In genomic region chr12:13100610-13100881, GRCh38 we compare ENCODE assay signal across 9 cellular contexts. TPM values are rescaled to one million over a fixed set of nuclear protein-coding genes. Genes with fewer than 3 reads are reported as not detected.
A peak's percentile ranks its signal among the peaks of the same experiment; 100 is the strongest.
DNase-seq lines count a peak whose midpoint lies in the region; ATAC-seq, FAIRE-seq and TF ChIP-seq lines count a peak whose summit lies in the region.
"Had no signal": no experiment of that assay in that cellular context is flagged by ENCODE, and none has a peak within 500 bp of the region (broad histone marks: within the 10 kb centered on the region; RNA-seq: fewer than 3 reads in every experiment).

No MANE protein-coding gene starts in this region.

- H3K27ac ChIP-seq in heart right ventricle (peak overlapping the region; percentile 86 to 98 (median 96)), K562 (ENCODE audit: extremely low read depth, low read depth, low read length) (no peak overlapping the region), mesodermal cell (ENCODE audit: low read depth, low read length, severe bottlenecking) (peak overlapping the region; percentile 100), uterus (peak overlapping the region; percentile 89 to 99)

- intact Hi-C loops in heart right ventricle (cut with DNase I) = loop anchor here in 5 of 10 donors (2.0 to 5.0 kb wide), 7 partner anchors 46 to 106 kb away; partner anchors contain the start of genes HEBP1 (in 2 of the 5) and EMP1 (in 1 of the 5)
- intact Hi-C loops in Right ventricle myocardium superior (cut with DNase I) = loop anchor here (2.0 to 5.0 kb wide), 2 partner anchors 52 to 96 kb away; partner anchors contain the start of gene EMP1
- intact Hi-C loops in K562 (cut with micrococcal nuclease) = no loop called here
- intact Hi-C loops in uterus (cut with DNase I; ENCODE audit: low total_unique reads) = no loop called here

- no peaks in the 10 kb centered on the region; the same call in 1 of the 2 replicates for H4K20me1 ChIP-seq in K562 (replicated peaks; ENCODE audit: control insufficient read depth, insufficient read depth, low read length)

- FAIRE-seq in K562 (lab: Jason Lieb, UNC) = no peak

- in situ Hi-C loops in K562 (cut with MboI) = no loop called here

- peaks cover 10 to 69% (median 50%) of the 10 kb centered on the region in 9 donors for H3K4me1 ChIP-seq in heart right ventricle
- H3K4me1 ChIP-seq in K562 (replicated peaks in 1 of 2; ENCODE audit: control insufficient read depth in 2 of 2, insufficient read depth in 2 of 2, low read length in 2 of 2) = peaks cover 0 to 10% of the 10 kb centered on the region in 2 experiments; a peak in 3 of 5 replicates
- peaks cover 58% of the 10 kb centered on the region for H3K4me1 ChIP-seq in mesodermal cell (ENCODE audit: control insufficient read depth, insufficient read depth, low read length, poor library complexity, severe bottlenecking)
- peaks cover 0 to 7% of the 10 kb centered on the region in 2 donors for H3K4me1 ChIP-seq in uterus

- H3K9ac ChIP-seq in K562 (ENCODE audit: insufficient read depth in 1 of 2, low read depth in 2 of 2, low read length in 2 of 2) = no peak overlapping the region

- DNase-seq in heart right ventricle (no peak), Right ventricle myocardium superior (no peak), K562 (ENCODE audit: extremely low read depth in 1 of 4, low spot score in 3 of 4) (no peak), uterus (no peak), NCI-H748 (lab: John Stamatoyannopoulos, UW; ENCODE audit: unreplicated experiment) (no peak)

- no peaks in the 10 kb centered on the region for H3K79me2 ChIP-seq in K562 (ENCODE audit: control insufficient read depth, insufficient read depth, low read length)

- TF ChIP-seq POLR2A in K562 (conservative IDR thresholded peaks at IDR 0.05) (no peak), uterus (IDR thresholded peaks at IDR 0.05) (no peak)

- BruUV-seq in K562 (replicated peaks; lab: Mats Ljungman, UMichigan) = no TSS peak

- 16 to 18% methylated on average over 6 of the region's 6 CpGs for whole genome bisulfite sequencing in heart right ventricle, 2 donors
- WGBS in K562 (ENCODE audit: insufficient coverage, low coverage, missing lambda C conversion rate) = 41% methylated on average over 3 of the region's 6 CpGs
- WGBS in mesodermal cell (ENCODE audit: insufficient coverage in 2 of 2), 2 experiments = 27 to 31% methylated on average over 6 of the region's 6 CpGs

- POLR2A ChIA-PET in K562 (lab: Yijun Ruan, JAX) = no interaction called here

- peak overlapping the region; percentile 59; the same call in 1 of the 2 replicates for H2AFZ ChIP-seq in K562 (ENCODE audit: low read depth, low read length)

- ATAC-seq in heart right ventricle (peak in 1 of 8 donors; percentile 3), Right ventricle myocardium superior (ENCODE audit: poor library complexity) (no peak), K562 (no peak), GM21515 (IDR thresholded peaks at IDR 0.05; ENCODE audit: unreplicated experiment) (no peak), HG02885 (IDR thresholded peaks at IDR 0.05; ENCODE audit: poor library complexity, unreplicated experiment) (no peak)

- TF ChIP-seq RAD21 in K562 (CRISPR knock-in tag; conservative IDR thresholded peaks at IDR 0.05 in 1 of 2, IDR thresholded peaks at IDR 0.05 in 1 of 2) = no peak

- H3K9me1 ChIP-seq in K562 (ENCODE audit: control insufficient read depth, insufficient read depth, low read length) = no peaks in the 10 kb centered on the region

- H3K9me3 ChIP-seq in heart right ventricle (no peaks in the 10 kb centered on the region), K562 (replicated peaks; ENCODE audit: control insufficient read depth, insufficient read depth, low read depth, low read length) (no peaks in the 10 kb centered on the region), mesodermal cell (ENCODE audit: control insufficient read depth, low read length) (no peaks in the 10 kb centered on the region), uterus (no peaks in the 10 kb centered on the region)

- no peaks in the 10 kb centered on the region for H3K27me3 ChIP-seq in heart right ventricle
- peaks cover 5 to 30% of the 10 kb centered on the region in 2 experiments; a peak in 4 of 5 replicates for H3K27me3 ChIP-seq in K562 (ENCODE audit: control insufficient read depth in 2 of 2, insufficient read depth in 2 of 2, low read length in 2 of 2)
- no peaks in the 10 kb centered on the region for H3K27me3 ChIP-seq in uterus

- TF ChIP-seq CTCF in heart right ventricle (IDR thresholded peaks at IDR 0.05) (no peak), K562 (IDR thresholded peaks at IDR 0.05 in 2 of 3, conservative IDR thresholded peaks at IDR 0.05 in 1 of 3; ENCODE audit: insufficient read depth in 2 of 3, low read depth in 1 of 3, low read length in 3 of 3) (no peak), uterus (IDR thresholded peaks at IDR 0.05) (no peak)

- peak overlapping the region; percentile 32; the same call in 1 of the 2 replicates for H3K4me2 ChIP-seq in K562 (ENCODE audit: insufficient read depth, low read length)

- H3K36me3 ChIP-seq in heart right ventricle (no peaks in the 10 kb centered on the region), K562 (ENCODE audit: control insufficient read depth, insufficient read depth, low read length) (no peaks in the 10 kb centered on the region), mesodermal cell (ENCODE audit: control insufficient read depth, insufficient read depth, low read length) (no peaks in the 10 kb centered on the region), uterus (no peaks in the 10 kb centered on the region)

- peak overlapping the region in 9 of 10 donors; percentile 35 to 67 (median 61) for H3K4me3 ChIP-seq in heart right ventricle
- H3K4me3 ChIP-seq in K562 = no peak overlapping the region
- peak overlapping the region; percentile 18 for H3K4me3 ChIP-seq in mesodermal cell (ENCODE audit: extremely low read depth, insufficient read depth, low read length, poor library complexity, severe bottlenecking)
- H3K4me3 ChIP-seq in uterus = peak overlapping the region; percentile 38 to 44

- CTCF ChIA-PET in K562 (lab: Yijun Ruan, JAX; ENCODE audit: low intra/inter-chr PET ratio) = no interaction called here

- no peak for TF ChIP-seq EP300 in K562 (IDR thresholded peaks at IDR 0.05; ENCODE audit: low read length)

TF ChIP-seq in K562, 482 proteins besides CTCF, POLR2A, EP300 and RAD21 (continues in another document):
- TF ChIP-seq RBM15 (IDR thresholded peaks at IDR 0.05; ENCODE audit: insufficient read depth, low read length) = no peak
- TF ChIP-seq HSF4 (CRISPR knock-in tag; IDR thresholded peaks at IDR 0.05; ENCODE audit: borderline replicate concordance) = no peak
- no peak for TF ChIP-seq TCF3 (CRISPR knock-in tag; IDR thresholded peaks at IDR 0.05)
- no peak for TF ChIP-seq ZBED1 (IDR thresholded peaks at IDR 0.05)
- TF ChIP-seq FOXP1 (CRISPR knock-in tag; IDR thresholded peaks at IDR 0.05) = no peak

RNA-seq across cellular contexts. Expression of gene GSG1, which starts 2.9 kb away (rescaled TPM):
- total RNA-seq in heart right ventricle (not detected), Right ventricle myocardium superior (not detected), K562 (2014; rRNA removed) (not detected in 2 replicates), K562 (2014; rRNA removed; fragmentation: Illumina TruSeq; extraction: Trizol) (not detected in 2 replicates), K562 (2015; rRNA removed; fragmentation: Illumina TruSeq; extraction: Trizol) (not detected in 2 replicates), K562 (2021) (not detected in 2 replicates), uterus (not detected)
- polyA plus RNA-seq in heart right ventricle (not detected), K562 (2011; rRNA removed) (not detected in 2 replicates), K562 (2014; fragmentation: Illumina TruSeq; extraction: Trizol) (not detected in 2 replicates), K562 (2014; fragmentation: Nextera tagmentation; extraction: Ambion mirVana) (not detected), K562 (2014; rRNA removed) (not detected in 2 replicates)
- not detected in 2 replicates for total RNA-seq in K562 (2011; cell fraction: chromatin; rRNA removed; ENCODE audit: low replicate concordance)
- not detected in 2 replicates for total RNA-seq in K562 (2011; cell fraction: nucleolus; rRNA removed)
- not detected in 2 replicates for total RNA-seq in K562 (2011; cell fraction: nucleoplasm; rRNA removed)
- polyA plus RNA-seq in K562 (2011; cell fraction: cytosol; rRNA removed) = not detected in 2 replicates
- not detected in 2 replicates for polyA plus RNA-seq in K562 (2011; cell fraction: nucleus; rRNA removed)
- polyA plus RNA-seq in K562 (2012) = not detected in 2 replicates
- not detected in 2 replicates for polyA minus RNA-seq in K562 (2011; rRNA and poly(A)+ RNA removed)
- not detected in 2 replicates for polyA minus RNA-seq in K562 (2011; cell fraction: cytosol; rRNA and poly(A)+ RNA removed)
- polyA minus RNA-seq in K562 (2011; cell fraction: nucleus; rRNA and poly(A)+ RNA removed) = not detected in 2 replicates
- polyA plus RNA-seq in mesodermal cell (2013, experiment 1 of 2) = 0.44 TPM
- 0.35 TPM for polyA plus RNA-seq in mesodermal cell (2013, experiment 2 of 2)
- total RNA-seq: sciatic nerve had no signal

RNA-seq across cellular contexts. Expression of gene FAM234B, which starts 56.4 kb away (rescaled TPM):
- total RNA-seq in heart right ventricle = 1 to 10 TPM; 1.4 to 3.6 (median 2.5) TPM
- polyA plus RNA-seq in heart right ventricle = 1 to 10 TPM in 1 of 2 donors, under 1 TPM in 1; 0.59 to 1.1 TPM
- total RNA-seq in Right ventricle myocardium superior = 1.8 TPM
- 7.7 and 8.2 TPM in 2 replicates for total RNA-seq in K562 (2011; cell fraction: chromatin; rRNA removed; ENCODE audit: low replicate concordance)
- total RNA-seq in K562 (2011; cell fraction: nucleolus; rRNA removed) = 9.3 and 10.3 TPM in 2 replicates
- 9.8 and 13.1 TPM in 2 replicates for total RNA-seq in K562 (2011; cell fraction: nucleoplasm; rRNA removed)
- total RNA-seq in K562 (2014; rRNA removed) = 1.3 and 2.4 TPM in 2 replicates
- total RNA-seq in K562 (2014; rRNA removed; fragmentation: Illumina TruSeq; extraction: Trizol) = 2.2 and 2.6 TPM in 2 replicates
- total RNA-seq in K562 (2015; rRNA removed; fragmentation: Illumina TruSeq; extraction: Trizol) = 1.6 and 2.0 TPM in 2 replicates
- 2.2 and 2.3 TPM in 2 replicates for total RNA-seq in K562 (2021)
- polyA plus RNA-seq in K562 (2011; rRNA removed) = 4.3 and 7.0 TPM in 2 replicates
- polyA plus RNA-seq in K562 (2011; cell fraction: cytosol; rRNA removed) = 2.3 and 5.7 TPM in 2 replicates
- 2.8 and 3.7 TPM in 2 replicates for polyA plus RNA-seq in K562 (2011; cell fraction: nucleus; rRNA removed)
- polyA plus RNA-seq in K562 (2012) = 1.7 and 1.8 TPM in 2 replicates
- polyA plus RNA-seq in K562 (2014; fragmentation: Illumina TruSeq; extraction: Trizol) = 1.9 and 2.0 TPM in 2 replicates
- polyA plus RNA-seq in K562 (2014; fragmentation: Nextera tagmentation; extraction: Ambion mirVana) = 1 to 10 TPM in 1 of 2 experiments, under 1 TPM in 1; 1.00 to 2.3 TPM
- polyA plus RNA-seq in K562 (2014; rRNA removed) = 1.6 and 2.0 TPM in 2 replicates
- polyA minus RNA-seq in K562 (2011; rRNA and poly(A)+ RNA removed) = 12.1 and 18.7 TPM in 2 replicates
- polyA minus RNA-seq in K562 (2011; cell fraction: cytosol; rRNA and poly(A)+ RNA removed) = 4.9 and 6.5 TPM in 2 replicates
- polyA minus RNA-seq in K562 (2011; cell fraction: nucleus; rRNA and poly(A)+ RNA removed) = 4.2 and 12.6 TPM in 2 replicates
- 10.6 TPM for polyA plus RNA-seq in mesodermal cell (2013, experiment 1 of 2)
- 9.3 TPM for polyA plus RNA-seq in mesodermal cell (2013, experiment 2 of 2)
- 1 to 10 TPM; 2.4 to 8.3 (median 4.6) TPM for total RNA-seq in uterus
